ENCODE assay signal across 8 cellular contexts in genomic region chr2:112585400-112585799, GRCh38. TPM values are rescaled to one million over a fixed set of nuclear protein-coding genes. Genes with fewer than 3 reads are reported as not detected.
A peak's percentile ranks its signal among the peaks of the same experiment; 100 is the strongest.
DNase-seq lines count a peak whose midpoint lies in the region; ATAC-seq lines count a peak whose summit lies in the region.

No MANE protein-coding gene starts in this region.

- POLR2A ChIA-PET in activated naive CD8-positive, alpha-beta T cell treated with anti-CD3 and anti-CD28 coated beads, Interleukin-2, amount 10 ng/mL, durations not matched to agents 7 days and 5 days (lab: Charles Lee), result interaction anchor here (1.3 to 2.5 kb wide), 3 partner anchors 39 to 179 kb away, joined by 3 to 11 read pairs (median 5); partner anchors contain the start of gene CKAP2L

- H3K36me3 Mint-ChIP-seq in activated CD4-positive, alpha-beta T cell treated with anti-CD3 and anti-CD28 coated beads, Interleukin-2, amount 10 ng/mL, durations not matched to agents 24 days and 14 days (ENCODE audit: low read depth), result peaks cover 17% of the 10 kb centered on the region
- peaks cover 15% of the 10 kb centered on the region for H3K36me3 Mint-ChIP-seq in activated naive CD8-positive, alpha-beta T cell treated with anti-CD3 and anti-CD28 coated beads, Interleukin-2, amount 10 ng/mL, durations not matched to agents 7 days and 5 days

- H3K27ac ChIP-seq in layer of hippocampus (ENCODE audit: low read depth, low read length) (peak overlapping the region; percentile 95), substantia nigra (ENCODE audit: low read depth, low read length, poor library complexity, severe bottlenecking) (peak overlapping the region; percentile 90)

- intact Hi-C loops in activated CD4-positive, alpha-beta T cell treated with anti-CD3 and anti-CD28 coated beads, Interleukin-2, amount 10 ng/mL, durations not matched to agents 24 days and 14 days (cut with micrococcal nuclease), result loop anchor here (2.0 to 10.0 kb wide), 3 partner anchors 107 to 401 kb away; partner anchors contain the start of gene ZC3H8

- H3K4me1 Mint-ChIP-seq in activated CD4-positive, alpha-beta T cell treated with anti-CD3 and anti-CD28 coated beads, Interleukin-2, amount 10 ng/mL, durations not matched to agents 24 days and 14 days, result peaks cover 31% of the 10 kb centered on the region
- H3K4me1 Mint-ChIP-seq in activated naive CD8-positive, alpha-beta T cell treated with anti-CD3 and anti-CD28 coated beads, Interleukin-2, amount 10 ng/mL, durations not matched to agents 7 days and 5 days, result peaks cover 29% of the 10 kb centered on the region

- H3K27me3 ChIP-seq in layer of hippocampus (ENCODE audit: control insufficient read depth, insufficient read depth, low read length), result no peaks in the 10 kb centered on the region

- peak overlapping the region; percentile 93 for H3K4me3 Mint-ChIP-seq in activated CD4-positive, alpha-beta T cell treated with anti-CD3 and anti-CD28 coated beads, Interleukin-2, amount 10 ng/mL, durations not matched to agents 24 days and 14 days
- peak overlapping the region; percentile 97 for H3K4me3 Mint-ChIP-seq in activated naive CD8-positive, alpha-beta T cell treated with anti-CD3 and anti-CD28 coated beads, Interleukin-2, amount 10 ng/mL, durations not matched to agents 7 days and 5 days

- DNase-seq in activated CD4-positive, alpha-beta T cell treated with anti-CD3 and anti-CD28 coated beads, Interleukin-2, amount 10 ng/mL, durations not matched to agents 24 days and 14 days, result no peak
- DNase-seq in activated CD4-positive, alpha-beta T cell treated with anti-CD3 and anti-CD28 coated beads for 1 hour, result no peak
- DNase-seq in activated naive CD8-positive, alpha-beta T cell treated with anti-CD3 and anti-CD28 coated beads, Interleukin-2, amount 10 ng/mL, durations not matched to agents 7 days and 5 days, result no peak
- DNase-seq in substantia nigra (lab: John Stamatoyannopoulos, UW) (no peak), NCI-H1417 treated with DMSO at 0.1 percent for 48 hours (lab: John Stamatoyannopoulos, UW) (no peak)

- no peaks in the 10 kb centered on the region for H3K27me3 Mint-ChIP-seq in activated CD4-positive, alpha-beta T cell treated with anti-CD3 and anti-CD28 coated beads, Interleukin-2, amount 10 ng/mL, durations not matched to agents 24 days and 14 days
- H3K27me3 Mint-ChIP-seq in activated naive CD8-positive, alpha-beta T cell treated with anti-CD3 and anti-CD28 coated beads, Interleukin-2, amount 10 ng/mL, durations not matched to agents 7 days and 5 days, result no peaks in the 10 kb centered on the region

- no peaks in the 10 kb centered on the region for H3K9me3 Mint-ChIP-seq in activated CD4-positive, alpha-beta T cell treated with anti-CD3 and anti-CD28 coated beads, Interleukin-2, amount 10 ng/mL, durations not matched to agents 24 days and 14 days
- H3K9me3 Mint-ChIP-seq in activated naive CD8-positive, alpha-beta T cell treated with anti-CD3 and anti-CD28 coated beads, Interleukin-2, amount 10 ng/mL, durations not matched to agents 7 days and 5 days, result no peaks in the 10 kb centered on the region

- ATAC-seq in activated naive CD8-positive, alpha-beta T cell treated with anti-CD3 and anti-CD28 coated beads, Interleukin-2, amount 10 ng/mL, durations not matched to agents 7 days and 5 days (ENCODE audit: low read depth), result no peak
- ATAC-seq in HG02759 (IDR thresholded peaks at IDR 0.05; ENCODE audit: unreplicated experiment) (no peak), HG03139 (IDR thresholded peaks at IDR 0.05; ENCODE audit: unreplicated experiment) (no peak)

- peak overlapping the region; percentile 99 for H3K27ac Mint-ChIP-seq in activated CD4-positive, alpha-beta T cell treated with anti-CD3 and anti-CD28 coated beads, Interleukin-2, amount 10 ng/mL, durations not matched to agents 24 days and 14 days
- H3K27ac Mint-ChIP-seq in activated naive CD8-positive, alpha-beta T cell treated with anti-CD3 and anti-CD28 coated beads, Interleukin-2, amount 10 ng/mL, durations not matched to agents 7 days and 5 days, result peak overlapping the region; percentile 99

RNA-seq across cellular contexts. Expression of gene CHCHD5, which starts 1.0 kb away (rescaled TPM):
- total RNA-seq in activated CD4-positive, alpha-beta T cell treated with anti-CD3 and anti-CD28 coated beads, Interleukin-2, amount 10 ng/mL, durations not matched to agents 24 days and 14 days, result 36.4 and 37.6 TPM in 2 replicates
- 10 to 100 TPM; 32.1 to 35.2 TPM for total RNA-seq in activated naive CD8-positive, alpha-beta T cell treated with anti-CD3 and anti-CD28 coated beads, Interleukin-2, amount 10 ng/mL, durations not matched to agents 7 days and 5 days

RNA-seq across cellular contexts. Expression of gene POLR1B, which starts 43.1 kb away (rescaled TPM):
- total RNA-seq in activated CD4-positive, alpha-beta T cell treated with anti-CD3 and anti-CD28 coated beads, Interleukin-2, amount 10 ng/mL, durations not matched to agents 24 days and 14 days, result 71.9 and 84.5 TPM in 2 replicates
- 10 to 100 TPM; 27.2 to 27.3 TPM for total RNA-seq in activated naive CD8-positive, alpha-beta T cell treated with anti-CD3 and anti-CD28 coated beads, Interleukin-2, amount 10 ng/mL, durations not matched to agents 7 days and 5 days
